Comparison of ENCODE assay signal across 8 cellular contexts in genomic region chr10:7410306-7410799, GRCh38. TPM values are rescaled to one million over a fixed set of nuclear protein-coding genes. Genes with fewer than 3 reads are reported as not detected.
A peak's percentile ranks its signal among the peaks of the same experiment; 100 is the strongest.
DNase-seq lines count a peak whose midpoint lies in the region; ATAC-seq, FAIRE-seq and TF ChIP-seq lines count a peak whose summit lies in the region.

No MANE protein-coding gene starts in this region.

- H3K23ac ChIP-seq in mesenchymal stem cell (ENCODE audit: low read length in 2 of 2) = peak overlapping the region; percentile 5 to 64

- H3F3A ChIP-seq in GM23338 (replicated peaks; ENCODE audit: low read depth) = peaks cover 7% of the 10 kb centered on the region; the same call in 1 of the 2 replicates

- peak overlapping the region; percentile 92 for H3K9ac ChIP-seq in mesenchymal stem cell (ENCODE audit: low read length)
- peak overlapping the region; percentile 38 to 62 (median 56) for H3K9ac ChIP-seq in subcutaneous abdominal adipose tissue (ENCODE audit: low read length in 5 of 5)

- H4K8ac ChIP-seq in mesenchymal stem cell (ENCODE audit: low read length) = no peak overlapping the region

- no peak overlapping the region for H2AK5ac ChIP-seq in mesenchymal stem cell (ENCODE audit: low read length, severe bottlenecking)

- no peak overlapping the region for H3K27ac ChIP-seq in GM23338 (ENCODE audit: low read depth)
- peak overlapping the region; percentile 29 for H3K27ac ChIP-seq in cingulate gyrus (ENCODE audit: low read depth, low read length)
- no peak overlapping the region for H3K27ac ChIP-seq in mesenchymal stem cell (ENCODE audit: low read length, poor library complexity, severe bottlenecking)
- no peak overlapping the region for H3K27ac ChIP-seq in subcutaneous abdominal adipose tissue (ENCODE audit: low read depth, low read length)

- H3K4me1 ChIP-seq in GM23338 (ENCODE audit: insufficient read depth) (peaks cover 30% of the 10 kb centered on the region), mesenchymal stem cell (ENCODE audit: control insufficient read depth, insufficient read depth, low read depth, low read length) (peaks cover 36% of the 10 kb centered on the region), subcutaneous abdominal adipose tissue (ENCODE audit: control insufficient read depth in 5 of 5, insufficient read depth in 5 of 5, low read length in 5 of 5) (peaks cover 0 to 59% (median 55%) of the 10 kb centered on the region in 5 donors)

- H3K27ac Mint-ChIP-seq in GM23338 = no peak overlapping the region

- peaks cover 33% of the 10 kb centered on the region for H3K79me2 ChIP-seq in GM23338 (replicated peaks; ENCODE audit: insufficient read depth)

- H3K14ac ChIP-seq in mesenchymal stem cell (ENCODE audit: low read length in 2 of 2) = no peak overlapping the region

- no peaks in the 10 kb centered on the region; the same call in 2 of the 3 replicates for H3K36me3 Mint-ChIP-seq in GM23338 (ENCODE audit: low read depth)

- peaks cover 90% of the 10 kb centered on the region for H3K27me3 ChIP-seq in GM23338 (ENCODE audit: insufficient read depth)
- peaks cover 36 to 78% of the 10 kb centered on the region in 2 experiments for H3K27me3 ChIP-seq in mesenchymal stem cell (ENCODE audit: control insufficient read depth in 1 of 2, insufficient read depth in 1 of 2, low read length in 2 of 2)
- peaks cover 3 to 19% (median 11%) of the 10 kb centered on the region in 5 donors for H3K27me3 ChIP-seq in subcutaneous abdominal adipose tissue (ENCODE audit: control insufficient read depth in 5 of 5, insufficient read depth in 4 of 5, low read length in 5 of 5)

- DNase-seq in GM23338 (ENCODE audit: low spot score) (peak; percentile 73), UCSD-AML1 (lab: John Stamatoyannopoulos, UW; ENCODE audit: unreplicated experiment) (peak; percentile 53), mesenchymal stem cell (peak; percentile 39), urothelium cell line (ENCODE audit: low spot score) (no peak), iPS-NIHi11 (ENCODE audit: low spot score) (no peak), RKO (ENCODE audit: low spot score) (no peak)

- no peak overlapping the region for H2BK5ac ChIP-seq in mesenchymal stem cell (ENCODE audit: low read depth, low read length, poor library complexity, severe bottlenecking)

- peak overlapping the region; percentile 89 for H3K4me3 Mint-ChIP-seq in GM23338

- H3K4ac ChIP-seq in mesenchymal stem cell (ENCODE audit: low read depth in 1 of 2, low read length in 2 of 2) = no peak overlapping the region

- 0% methylated on average over 33 of the region's 35 CpGs for WGBS in mesenchymal stem cell

- FAIRE-seq in urothelium cell line (lab: Jason Lieb, UNC) = no peak

- TF ChIP-seq CTCF in GM23338 (conservative IDR thresholded peaks at IDR 0.05; ENCODE audit: low read depth in 2 of 2) = no peak

- peak overlapping the region; percentile 96 for H3K4me3 ChIP-seq in GM23338
- H3K4me3 ChIP-seq in mesenchymal stem cell (ENCODE audit: insufficient read depth in 1 of 2, low read depth in 1 of 2, low read length in 2 of 2) = peak overlapping the region; percentile 60 to 90
- H3K4me3 ChIP-seq in subcutaneous abdominal adipose tissue (ENCODE audit: low read depth in 1 of 5, low read length in 5 of 5) = peak overlapping the region; percentile 74 to 81 (median 76)

- peaks cover 2% of the 10 kb centered on the region; the same call in 2 of the 3 replicates for H3K9me3 Mint-ChIP-seq in GM23338

- H3K36me3 ChIP-seq in GM23338 (ENCODE audit: insufficient read depth) (no peaks in the 10 kb centered on the region), mesenchymal stem cell (ENCODE audit: control insufficient read depth in 1 of 2, insufficient read depth in 2 of 2, low read depth in 1 of 2, low read length in 2 of 2) (peaks cover 0 to 3% of the 10 kb centered on the region in 2 experiments), subcutaneous abdominal adipose tissue (ENCODE audit: control insufficient read depth in 5 of 5, insufficient read depth in 5 of 5, low read length in 5 of 5) (no peaks in the 10 kb centered on the region)

- H2BK12ac ChIP-seq in mesenchymal stem cell (ENCODE audit: low read length in 2 of 2) = peak overlapping the region in 1 of 2 experiments; percentile 56

- peak; percentile 0; the same call in 2 of the 3 replicates for ATAC-seq in GM23338

- H2BK15ac ChIP-seq in mesenchymal stem cell (ENCODE audit: low read depth, poor library complexity, severe bottlenecking) = no peak overlapping the region

- H3K4me2 ChIP-seq in GM23338 = peak overlapping the region; percentile 100
- peak overlapping the region; percentile 93 for H3K4me2 ChIP-seq in mesenchymal stem cell (ENCODE audit: low read length, poor library complexity, severe bottlenecking)

- H3K9me2 ChIP-seq in GM23338 (ENCODE audit: insufficient read depth) = no peaks in the 10 kb centered on the region

- peak overlapping the region; percentile 86 for H2AFZ ChIP-seq in GM23338
- H2AFZ ChIP-seq in mesenchymal stem cell (ENCODE audit: low read depth, low read length) = peak overlapping the region; percentile 18

- no peaks in the 10 kb centered on the region for H4K20me1 ChIP-seq in GM23338 (replicated peaks; ENCODE audit: insufficient read depth)

- no peaks in the 10 kb centered on the region for H3K79me1 ChIP-seq in mesenchymal stem cell (replicated peaks; ENCODE audit: low read length, poor library complexity, severe bottlenecking)

- peaks cover 75% of the 10 kb centered on the region for H3K27me3 Mint-ChIP-seq in GM23338 (ENCODE audit: insufficient read depth, low read depth, poor library complexity)

- H4K91ac ChIP-seq in mesenchymal stem cell (ENCODE audit: low read length) = no peak overlapping the region

- peak overlapping the region; percentile 44 to 70 for H3K18ac ChIP-seq in mesenchymal stem cell (ENCODE audit: low read depth in 1 of 2, low read length in 2 of 2)

- H2BK120ac ChIP-seq in mesenchymal stem cell (ENCODE audit: low read depth, low read length) = peak overlapping the region; percentile 61

- H3K9me3 ChIP-seq in mesenchymal stem cell (ENCODE audit: control insufficient read depth, low read length) (no peaks in the 10 kb centered on the region), subcutaneous abdominal adipose tissue (ENCODE audit: control insufficient read depth in 5 of 5, low read length in 5 of 5) (no peaks in the 10 kb centered on the region)

- H3K4me1 Mint-ChIP-seq in GM23338 = peaks cover 30% of the 10 kb centered on the region

TF ChIP-seq in GM23338, 12 proteins besides CTCF, POLR2A, EP300 and RAD21:
- no peak for TF ChIP-seq ZNF331 (CRISPR knock-in tag; IDR thresholded peaks at IDR 0.05; ENCODE audit: low read depth)
- TF ChIP-seq ZNF114 (CRISPR knock-in tag; IDR thresholded peaks at IDR 0.05) = no peak
- peak; percentile 44 for TF ChIP-seq EZH2 (IDR thresholded peaks at IDR 0.05; ENCODE audit: low read depth, unreplicated experiment)

RNA-seq across cellular contexts. Expression of gene SFMBT2, which starts 0.5 kb away (rescaled TPM):
- total RNA-seq in GM23338 (2014; rRNA removed; shearing (Covaris generic)) = 6.7 and 7.4 TPM in 2 replicates
- 2.7 and 2.9 TPM in 2 replicates for polyA plus RNA-seq in GM23338 (2016; fragmentation: Nextera tagmentation; extraction: Ambion mirVana)
- polyA plus RNA-seq in mesenchymal stem cell (2013, experiment 1 of 2) = 2.2 TPM
- polyA plus RNA-seq in mesenchymal stem cell (2013, experiment 2 of 2) = 2.2 TPM

Comparison
In these comparisons a context has a peak if more than half of its experiments do, and no peak if none do; other contexts are left out.
1. DNase-seq: peak in GM23338 (single experiment), UCSD-AML1 (single experiment) and mesenchymal stem cell (single experiment); none in urothelium cell line (single experiment), iPS-NIHi11 (single experiment) and RKO (single experiment).
2. Peak in every context shown above with its lines, with median percentiles within 50 percentile points of each other: H3K4me3 ChIP-seq.